In genomic region chrX:37887347-37887746, GRCh38 we compare ENCODE assay signal across 25 cellular contexts. TPM values are rescaled to one million over a fixed set of nuclear protein-coding genes. Genes with fewer than 3 reads are reported as not detected.
A peak's percentile ranks its signal among the peaks of the same experiment; 100 is the strongest.
DNase-seq lines count a peak whose midpoint lies in the region; ATAC-seq, FAIRE-seq and TF ChIP-seq lines count a peak whose summit lies in the region.
"Had no signal": no experiment of that assay in that cellular context is flagged by ENCODE, and none has a peak within 500 bp of the region (broad histone marks: within the 10 kb centered on the region; RNA-seq: fewer than 3 reads in every experiment).

No MANE protein-coding gene starts in this region.

- WGBS in liver = 34% methylated on average over 1 of the region's 1 CpG
- WGBS in HepG2 (ENCODE audit: low lambda C conversion rate) = 0% methylated on average over 1 of the region's 1 CpG

- TF ChIP-seq RAD21 in liver (IDR thresholded peaks at IDR 0.05) (no peak), HepG2 (CRISPR knock-in tag; IDR thresholded peaks at IDR 0.05) (no peak)

- FAIRE-seq in HepG2 (lab: Jason Lieb, UNC) = no peak
- FAIRE-seq: A204.1, GM12878, GM19239 had no signal

- H3K79me2 ChIP-seq in HepG2 (ENCODE audit: insufficient read depth, low read length) = no peaks in the 10 kb centered on the region

- POLR2A ChIA-PET in HepG2 (lab: Yijun Ruan, JAX) = no interaction called here

- H3K9me3 ChIP-seq in liver (ENCODE audit: control insufficient read depth in 4 of 4, low read length in 3 of 4) (no peaks in the 10 kb centered on the region), HepG2 (ENCODE audit: low read length) (no peaks in the 10 kb centered on the region), ascending aorta (no peaks in the 10 kb centered on the region), HAP-1 (no peaks in the 10 kb centered on the region)
- H3K9me3 ChIP-seq: BE2C, BLaER1 had no signal

- TF ChIP-seq POLR2A in HepG2 (IDR thresholded peaks at IDR 0.05; ENCODE audit: insufficient read depth in 1 of 2, low read depth in 2 of 2, low read length in 2 of 2) = no peak

- ATAC-seq in HepG2 (no peak), left lobe of liver (peak; percentile 68)
- ATAC-seq: GM12878 had no signal

- no peaks in the 10 kb centered on the region for H4K20me1 ChIP-seq in HepG2 (ENCODE audit: insufficient read depth, low read length)
- H4K20me1 ChIP-seq: BLaER1 had no signal

- no peak overlapping the region for H2AFZ ChIP-seq in HepG2 (ENCODE audit: low read length)

- H3K4me3 ChIP-seq in liver (ENCODE audit: low read depth in 1 of 3, low read length in 3 of 3) (peak overlapping the region; percentile 55 to 70 (median 67)), HepG2 (replicated peaks in 1 of 3; ENCODE audit: insufficient read depth in 1 of 3, low read depth in 2 of 3, low read length in 3 of 3) (no peak overlapping the region), ascending aorta (no peak overlapping the region), HAP-1 (no peak overlapping the region)
- H3K4me3 ChIP-seq: BLaER1, GM12878 had no signal

- peak overlapping the region; percentile 80 to 93 for H3K27ac ChIP-seq in liver (ENCODE audit: low read depth in 1 of 2, low read length in 2 of 2)
- no peak overlapping the region for H3K27ac ChIP-seq in HepG2 (ENCODE audit: extremely low read length, insufficient read depth, low read length)
- H3K27ac ChIP-seq in ascending aorta = no peak overlapping the region
- H3K27ac ChIP-seq: BLaER1 had no signal

- CTCF ChIA-PET in HepG2 (lab: Yijun Ruan, JAX; ENCODE audit: low intra/inter-chr PET ratio, low total read pairs) = no interaction called here

- intact Hi-C loops in HepG2 (cut with micrococcal nuclease; ENCODE audit: unreplicated experiment) (no loop called here), ascending aorta (cut with DNase I) (no loop called here)

- BruUV-seq in HepG2 (replicated peaks; lab: Mats Ljungman, UMichigan) = no TSS peak

- H3K27me3 ChIP-seq in liver (ENCODE audit: control insufficient read depth in 4 of 4, insufficient read depth in 4 of 4, low read length in 3 of 4) (no peaks in the 10 kb centered on the region), HepG2 (ENCODE audit: control insufficient read depth in 1 of 2, insufficient read depth in 2 of 2, low read length in 2 of 2) (no peaks in the 10 kb centered on the region), ascending aorta (no peaks in the 10 kb centered on the region), HAP-1 (ENCODE audit: low read depth) (no peaks in the 10 kb centered on the region)
- H3K27me3 ChIP-seq: BE2C, BLaER1 had no signal

- TF ChIP-seq EP300 in HepG2 (IDR thresholded peaks at IDR 0.05; ENCODE audit: low read depth in 2 of 2, low read length in 2 of 2) (no peak), HepG2 (CRISPR knock-in tag; IDR thresholded peaks at IDR 0.05; ENCODE audit: borderline replicate concordance) (no peak)

- H3K36me3 ChIP-seq in liver (ENCODE audit: control insufficient read depth in 4 of 4, insufficient read depth in 3 of 4, low read depth in 1 of 4, low read length in 3 of 4) = no peaks in the 10 kb centered on the region
- no peaks in the 10 kb centered on the region for H3K36me3 ChIP-seq in HepG2 (replicated peaks in 1 of 2; ENCODE audit: control insufficient read depth in 1 of 2, insufficient read depth in 2 of 2, low read length in 2 of 2)
- H3K36me3 ChIP-seq in ascending aorta = no peaks in the 10 kb centered on the region
- no peaks in the 10 kb centered on the region for H3K36me3 ChIP-seq in HAP-1 (replicated peaks)
- H3K36me3 ChIP-seq: BE2C, BLaER1 had no signal

- H3K9ac ChIP-seq in liver (ENCODE audit: low read depth in 1 of 2, low read length in 2 of 2) (peak overlapping the region; percentile 42 to 97), HepG2 (ENCODE audit: insufficient read depth, low read depth, low read length) (no peak overlapping the region)
- H3K9ac ChIP-seq: BLaER1 had no signal

- H3K4me2 ChIP-seq in HepG2 (ENCODE audit: low read depth, low read length) = no peak overlapping the region
- H3K4me2 ChIP-seq: BLaER1 had no signal

- no peak for DNase-seq in HepG2 (ENCODE audit: low spot score)
- DNase-seq in left lobe of liver (ENCODE audit: low spot score) = peak; percentile 80
- DNase-seq in ascending aorta (ENCODE audit: low spot score in 2 of 2) = no peak
- no peak for DNase-seq in HAP-1 (ENCODE audit: low spot score in 2 of 2)
- DNase-seq: 8988T; ACHN; BE2C; C1 segment of cervical spinal cord; CD4-positive, alpha-beta memory T cell; CD4-positive, CD25-positive, alpha-beta regulatory T cell; CD8-positive, alpha-beta memory T cell; COR-L47; DMS 273 treated with DMSO at 0.1 percent for 48 hours; DMS153; DMS53; DMS79; DND-41; EL; GDM1 had no signal

- TF ChIP-seq CTCF in liver (IDR thresholded peaks at IDR 0.05; ENCODE audit: low read depth, low read length, missing input control) = no peak
- no peak for TF ChIP-seq CTCF in HepG2 (CRISPR knock-in tag; IDR thresholded peaks at IDR 0.05)
- no peak for TF ChIP-seq CTCF in ascending aorta (IDR thresholded peaks at IDR 0.05)

- in situ Hi-C loops in HepG2 (cut with HindIII; ENCODE audit: extremely low pct_ligation_motif_present, low pct_unique_long_range_greater_than_20kb) (no loop called here), HAP-1 (cut with MboI; ENCODE audit: low sequenced_read_pairs) (no loop called here)

- H3K4me1 ChIP-seq in liver (ENCODE audit: control insufficient read depth in 4 of 4, insufficient read depth in 4 of 4, low read length in 3 of 4) (peaks cover 0 to 12% (median 3%) of the 10 kb centered on the region in 4 donors), HepG2 (ENCODE audit: insufficient read depth, low read length) (no peaks in the 10 kb centered on the region), ascending aorta (no peaks in the 10 kb centered on the region), HAP-1 (no peaks in the 10 kb centered on the region; the same call in 1 of the 2 replicates)
- H3K4me1 ChIP-seq: BE2C, BLaER1 had no signal

TF ChIP-seq in liver, 16 proteins besides CTCF, POLR2A, EP300 and RAD21 (continues in another document):
- TF ChIP-seq HNF4A (conservative IDR thresholded peaks at IDR 0.05) = peak; percentile 98 to 99
- TF ChIP-seq TAF1 (conservative IDR thresholded peaks at IDR 0.05) = peak; percentile 50
- peak; percentile 51 to 67 for TF ChIP-seq JUND (IDR thresholded peaks at IDR 0.05)
- TF ChIP-seq SP1 (IDR thresholded peaks at IDR 0.05) = peak; percentile 95
- TF ChIP-seq HNF4G (IDR thresholded peaks at IDR 0.05) = peak; percentile 97

TF ChIP-seq in HepG2, 621 proteins besides CTCF, POLR2A, EP300 and RAD21:
- no peak for TF ChIP-seq TFDP1 (CRISPR knock-in tag; IDR thresholded peaks at IDR 0.05; ENCODE audit: borderline replicate concordance)
- TF ChIP-seq ETV5 (CRISPR knock-in tag; IDR thresholded peaks at IDR 0.05; ENCODE audit: borderline replicate concordance) = no peak
- TF ChIP-seq PBX2 (CRISPR knock-in tag; IDR thresholded peaks at IDR 0.05) = no peak
- no peak for TF ChIP-seq RBAK (CRISPR knock-in tag; IDR thresholded peaks at IDR 0.05)
- no peak for TF ChIP-seq MLLT10 (CRISPR knock-in tag; IDR thresholded peaks at IDR 0.05)
- no peak for TF ChIP-seq RNF2 (conservative IDR thresholded peaks at IDR 0.05; ENCODE audit: low read depth)
- no peak for TF ChIP-seq ZFP36 (IDR thresholded peaks at IDR 0.05; ENCODE audit: borderline replicate concordance, low read depth, low read length, partially characterized antibody)

RNA-seq across cellular contexts. Expression of gene DYNLT3, which starts 40.0 kb away (rescaled TPM):
- total RNA-seq in liver (10 to 100 TPM in 1 of 2 donors, 1 to 10 TPM in 1; 9.5 to 13.4 TPM), HepG2 (2016; rRNA removed; fragmentation: Illumina TruSeq; extraction: Trizol) (6.1 and 9.5 TPM in 2 replicates), left lobe of liver (13.2 TPM), ascending aorta (32.2 TPM)
- polyA plus RNA-seq in liver (10 to 100 TPM; 13.4 to 20.7 TPM), HepG2 (2011; rRNA removed) (5.4 TPM in 2 replicates)
- 1.5 and 1.8 TPM in 2 replicates for total RNA-seq in HepG2 (2016; cell fraction: cytosol; rRNA removed; fragmentation: Illumina TruSeq; extraction: Trizol; ENCODE audit: low read depth)
- total RNA-seq in HepG2 (2016; cell fraction: insoluble cytoplasmic fraction; rRNA removed; fragmentation: Illumina TruSeq; extraction: Trizol) = 6.1 and 10.9 TPM in 2 replicates
- total RNA-seq in HepG2 (2016; cell fraction: membrane; rRNA removed; fragmentation: Illumina TruSeq; extraction: Trizol) = 4.0 and 4.4 TPM in 2 replicates
- 3.2 and 3.4 TPM in 2 replicates for total RNA-seq in HepG2 (2016; cell fraction: nucleus; rRNA removed; fragmentation: Illumina TruSeq; extraction: Trizol)
- 2.0 and 3.9 TPM in 2 replicates for polyA plus RNA-seq in HepG2 (2011; cell fraction: cytosol; rRNA removed)
- 0.90 and 2.0 TPM in 2 replicates for polyA plus RNA-seq in HepG2 (2011; cell fraction: nucleus; rRNA removed)
- 7.0 and 9.2 TPM in 2 replicates for polyA plus RNA-seq in HepG2 (2012)
- 1.6 and 2.3 TPM in 2 replicates for polyA plus RNA-seq in HepG2 (2016; cell fraction: cytosol; fragmentation: Illumina TruSeq; extraction: Trizol; ENCODE audit: low read depth)
- 14.0 and 14.5 TPM in 2 replicates for polyA plus RNA-seq in HepG2 (2016; cell fraction: insoluble cytoplasmic fraction; fragmentation: Illumina TruSeq; extraction: Trizol; ENCODE audit: low read depth)
- polyA plus RNA-seq in HepG2 (2016; cell fraction: membrane; fragmentation: Illumina TruSeq; extraction: Trizol; ENCODE audit: low read depth) = 4.6 TPM in 2 replicates
- polyA plus RNA-seq in HepG2 (2016; cell fraction: nucleus; fragmentation: Illumina TruSeq; extraction: Trizol; ENCODE audit: insufficient read depth, low read depth) = 6.3 and 6.6 TPM in 2 replicates
- polyA minus RNA-seq in HepG2 (2011; rRNA and poly(A)+ RNA removed; ENCODE audit: low replicate concordance) = 1.7 and 12.3 TPM in 2 replicates
- polyA minus RNA-seq in HepG2 (2011; cell fraction: cytosol; rRNA and poly(A)+ RNA removed) = 2.4 and 3.0 TPM in 2 replicates
- 3.0 and 4.5 TPM in 2 replicates for polyA minus RNA-seq in HepG2 (2011; cell fraction: nucleus; rRNA and poly(A)+ RNA removed)
- total RNA-seq: G401 had no signal

Comparison
In these comparisons a context has a peak if more than half of its experiments do, and no peak if none do; other contexts are left out.
1. H3K27ac ChIP-seq: peak in liver (2 of 2); none in HepG2 (single experiment) and ascending aorta (0 of 2).
2. H3K4me3 ChIP-seq: peak in liver (3 of 3); none in HepG2 (0 of 3), ascending aorta (0 of 2) and HAP-1 (single experiment).